ENCODE assay signal across 8 cellular contexts in the genomic region with DNA sequence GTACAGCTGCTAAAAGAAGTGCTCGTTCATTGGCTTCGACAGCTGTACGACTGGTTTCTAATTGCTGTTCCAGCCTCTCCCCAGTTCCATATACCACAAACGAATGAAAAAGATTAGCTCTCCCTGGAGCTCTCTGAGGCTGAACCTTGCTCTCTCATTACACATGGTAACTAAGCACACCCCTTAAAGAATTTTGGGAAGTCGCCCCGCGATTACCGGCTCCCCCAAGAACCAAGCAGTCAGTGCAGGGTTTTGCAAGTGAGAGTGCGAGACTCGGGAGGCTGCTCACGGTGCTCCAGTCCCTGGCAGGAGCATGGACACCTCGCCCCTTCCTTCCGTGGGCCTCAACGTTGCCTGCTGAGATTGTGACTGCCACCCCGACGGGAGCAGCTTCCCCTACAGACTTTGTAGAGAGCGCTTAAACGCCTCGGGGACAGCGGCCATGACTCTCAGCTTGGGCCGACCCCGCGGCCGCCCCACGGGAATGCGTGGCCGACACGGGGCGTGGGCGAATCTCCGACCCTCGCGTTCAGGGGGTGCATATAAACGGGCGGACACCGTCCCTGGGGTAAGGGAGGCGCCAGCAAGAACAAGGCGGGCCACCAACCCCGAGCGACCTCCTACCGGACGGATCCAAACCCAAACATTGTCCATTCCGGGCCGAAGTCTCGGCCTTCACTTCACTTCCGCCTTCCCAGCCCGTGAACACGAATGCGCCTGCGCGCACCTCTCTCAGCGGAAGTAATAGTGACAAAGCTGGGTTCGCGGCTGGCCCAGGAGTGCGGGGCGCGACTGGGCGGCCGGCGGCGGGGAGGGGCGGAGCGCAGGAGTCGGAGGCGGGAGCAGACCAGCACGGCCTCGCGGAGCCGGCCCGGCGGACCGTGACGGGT. TPM values are rescaled to one million over a fixed set of nuclear protein-coding genes. Genes with fewer than 3 reads are reported as not detected.
DNase-seq lines count a peak whose midpoint lies in the region; ATAC-seq and TF ChIP-seq lines count a peak whose summit lies in the region.

A gene with protein sequence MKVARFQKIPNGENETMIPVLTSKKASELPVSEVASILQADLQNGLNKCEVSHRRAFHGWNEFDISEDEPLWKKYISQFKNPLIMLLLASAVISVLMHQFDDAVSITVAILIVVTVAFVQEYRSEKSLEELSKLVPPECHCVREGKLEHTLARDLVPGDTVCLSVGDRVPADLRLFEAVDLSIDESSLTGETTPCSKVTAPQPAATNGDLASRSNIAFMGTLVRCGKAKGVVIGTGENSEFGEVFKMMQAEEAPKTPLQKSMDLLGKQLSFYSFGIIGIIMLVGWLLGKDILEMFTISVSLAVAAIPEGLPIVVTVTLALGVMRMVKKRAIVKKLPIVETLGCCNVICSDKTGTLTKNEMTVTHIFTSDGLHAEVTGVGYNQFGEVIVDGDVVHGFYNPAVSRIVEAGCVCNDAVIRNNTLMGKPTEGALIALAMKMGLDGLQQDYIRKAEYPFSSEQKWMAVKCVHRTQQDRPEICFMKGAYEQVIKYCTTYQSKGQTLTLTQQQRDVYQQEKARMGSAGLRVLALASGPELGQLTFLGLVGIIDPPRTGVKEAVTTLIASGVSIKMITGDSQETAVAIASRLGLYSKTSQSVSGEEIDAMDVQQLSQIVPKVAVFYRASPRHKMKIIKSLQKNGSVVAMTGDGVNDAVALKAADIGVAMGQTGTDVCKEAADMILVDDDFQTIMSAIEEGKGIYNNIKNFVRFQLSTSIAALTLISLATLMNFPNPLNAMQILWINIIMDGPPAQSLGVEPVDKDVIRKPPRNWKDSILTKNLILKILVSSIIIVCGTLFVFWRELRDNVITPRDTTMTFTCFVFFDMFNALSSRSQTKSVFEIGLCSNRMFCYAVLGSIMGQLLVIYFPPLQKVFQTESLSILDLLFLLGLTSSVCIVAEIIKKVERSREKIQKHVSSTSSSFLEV (plus strand): TSS at position 845 of the 890 bp plus-strand sequence. CDS start 686 bp downstream, outside the sequence.

- DNase-seq in NCI-H526 (lab: John Stamatoyannopoulos, UW) (peak; percentile 89 to 97), coronary artery (ENCODE audit: low spot score) (peak; percentile 95), left colon (peak; percentile 97)
- peak; percentile 98 for DNase-seq in activated CD4-positive, alpha-beta T cell treated with anti-CD3 and anti-CD28 coated beads, Interleukin-2, amount 10 ng/mL, durations not matched to agents 24 days and 14 days
- peak; percentile 90 for DNase-seq in stimulated activated CD4-positive, alpha-beta T cell treated with anti-CD3 and anti-CD28 coated beads, Interleukin-1b, Interleukin-23, amount 100 ng/mL, for 48 hours

- H3K4me1 ChIP-seq in BLaER1, result peaks cover 31% of the 10 kb centered on the region

- intact Hi-C loops in activated CD4-positive, alpha-beta T cell treated with anti-CD3 and anti-CD28 coated beads, Interleukin-2, amount 10 ng/mL, durations not matched to agents 24 days and 14 days (cut with micrococcal nuclease), result loop anchor here (1.0 to 5.0 kb wide), 8 partner anchors 43 to 781 kb away; partner anchors contain the start of genes ASTE1, NEK11, NUDT16 and PIK3R4
- intact Hi-C loops in left colon (cut with DNase I, micrococcal nuclease), result loop anchor here in 1 of 2 donors (2.0 to 10.0 kb wide), 2 partner anchors 131 to 135 kb away; partner anchors contain the start of genes ASTE1 and NEK11

- peak; percentile 93 for ATAC-seq in GM19324 (IDR thresholded peaks at IDR 0.05; ENCODE audit: low FRiP score, unreplicated experiment)
- ATAC-seq in HG03469 (IDR thresholded peaks at IDR 0.05; ENCODE audit: unreplicated experiment), result peak; percentile 84
- peak; percentile 95 for ATAC-seq in left colon

- H3K9me3 Mint-ChIP-seq in activated CD4-positive, alpha-beta T cell treated with anti-CD3 and anti-CD28 coated beads, Interleukin-2, amount 10 ng/mL, durations not matched to agents 24 days and 14 days, result no peaks in the 10 kb centered on the region

- H3K4me3 Mint-ChIP-seq in activated CD4-positive, alpha-beta T cell treated with anti-CD3 and anti-CD28 coated beads, Interleukin-2, amount 10 ng/mL, durations not matched to agents 24 days and 14 days, result peak within 1 kb of the TSS; percentile 97

- no peaks in the 10 kb centered on the region for H3K36me3 Mint-ChIP-seq in activated CD4-positive, alpha-beta T cell treated with anti-CD3 and anti-CD28 coated beads, Interleukin-2, amount 10 ng/mL, durations not matched to agents 24 days and 14 days (ENCODE audit: low read depth)

- H3K27me3 ChIP-seq in BLaER1, result no peaks in the 10 kb centered on the region

- H3K27ac ChIP-seq in BLaER1, result peak within 1 kb of the TSS; percentile 98
- H3K27ac ChIP-seq in coronary artery, result peak within 1 kb of the TSS; percentile 92 to 94

- H3K36me3 ChIP-seq in BLaER1, result no peaks in the 10 kb centered on the region

- no peaks in the 10 kb centered on the region for H3K9me3 ChIP-seq in BLaER1

- peaks cover 26% of the 10 kb centered on the region for H4K20me1 ChIP-seq in BLaER1

- H3K27me3 Mint-ChIP-seq in activated CD4-positive, alpha-beta T cell treated with anti-CD3 and anti-CD28 coated beads, Interleukin-2, amount 10 ng/mL, durations not matched to agents 24 days and 14 days, result no peaks in the 10 kb centered on the region

- H3K4me1 Mint-ChIP-seq in activated CD4-positive, alpha-beta T cell treated with anti-CD3 and anti-CD28 coated beads, Interleukin-2, amount 10 ng/mL, durations not matched to agents 24 days and 14 days, result peaks cover 35% of the 10 kb centered on the region

- peak within 1 kb of the TSS; percentile 91 for H3K4me3 ChIP-seq in BLaER1
- peak within 1 kb of the TSS; percentile 74 for H3K4me3 ChIP-seq in coronary artery

- peak within 1 kb of the TSS; percentile 86 for H3K4me2 ChIP-seq in BLaER1

- peak within 1 kb of the TSS; percentile 97 for H3K9ac ChIP-seq in BLaER1

- no peak for TF ChIP-seq CTCF in coronary artery (IDR thresholded peaks at IDR 0.05)

- H3K27ac Mint-ChIP-seq in activated CD4-positive, alpha-beta T cell treated with anti-CD3 and anti-CD28 coated beads, Interleukin-2, amount 10 ng/mL, durations not matched to agents 24 days and 14 days, result peak within 1 kb of the TSS; percentile 99

RNA-seq across cellular contexts. Expression of the gene that starts here (rescaled TPM):
- 59.1 and 61.7 TPM in 2 replicates for total RNA-seq in activated CD4-positive, alpha-beta T cell treated with anti-CD3 and anti-CD28 coated beads, Interleukin-2, amount 10 ng/mL, durations not matched to agents 24 days and 14 days
- 10 to 100 TPM; 62.8 to 65.7 TPM for total RNA-seq in left colon

Comparison
In these comparisons a context has a peak if more than half of its experiments do, and no peak if none do; other contexts are left out.
1. Peak in every context shown above with its lines: DNase-seq, ATAC-seq, H3K4me3 ChIP-seq and H3K27ac ChIP-seq.